In the genomic region with DNA sequence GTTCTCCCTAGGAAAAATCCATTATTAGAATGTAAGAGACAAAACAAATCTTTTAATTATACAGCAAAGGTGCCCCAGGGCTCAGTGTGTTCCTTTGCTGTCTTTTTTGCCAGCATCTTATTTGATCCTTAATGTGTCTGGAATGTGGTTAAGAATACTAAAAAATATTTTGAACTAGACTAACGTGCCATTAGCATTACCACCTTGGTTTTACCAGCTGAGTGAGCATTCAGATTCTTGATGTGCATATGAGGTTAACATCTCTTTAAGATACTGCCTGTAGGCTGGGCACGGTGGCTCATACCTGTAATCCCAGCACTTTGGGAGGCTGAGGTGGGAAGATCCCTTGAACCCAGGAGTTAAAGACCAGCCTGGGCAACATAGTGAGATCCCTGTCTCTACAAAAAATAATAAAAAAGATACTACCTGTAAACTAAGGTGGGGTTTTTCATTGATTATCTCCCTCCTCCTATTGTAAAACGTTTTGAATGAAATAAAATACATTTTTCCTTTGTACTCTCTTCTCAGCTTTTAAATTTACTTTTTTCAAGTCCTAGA, we compare ENCODE assay signal across 25 cellular contexts.
"Had no signal": no experiment of that assay in that cellular context is flagged by ENCODE, and none has a peak within 500 bp of the region (broad histone marks: within the 10 kb centered on the region; RNA-seq: fewer than 3 reads in every experiment).

No MANE protein-coding gene starts in this region.

- H3K27ac ChIP-seq: ascending aorta, cardiac muscle cell had no signal

- H3K4me3 Mint-ChIP-seq: activated B cell treated with CpG ODN at 0.5 μM for 24 hours; activated CD4-positive, alpha-beta T cell treated with anti-CD3 and anti-CD28 coated beads, Interleukin-2, amount 10 ng/mL, durations not matched to agents 24 days and 14 days; activated CD8-positive, alpha-beta memory T cell treated with anti-CD3 and anti-CD28 coated beads, Interleukin-2, amount 10 ng/mL, durations not matched to agents 7 days and 5 days; activated naive CD8-positive, alpha-beta T cell treated with anti-CD3 and anti-CD28 coated beads, Interleukin-2, amount 50 U/mL, for 24 hours; activated T-cell treated with anti-CD3 and anti-CD28 coated beads, Interleukin-2, amount 50 U/mL, for 24 hours; activated T-helper 1 cell treated with anti-CD3 and anti-CD28 coated beads, Interleukin-12 subunit alpha, Interleukin-12 subunit beta, Interleukin-2, Interleukin-4 antibody, amounts not matched to agents 30 ng/mL and 10 ng/mL and 1 ng/mL, durations not matched to agents 14 hours and 24 hours and 36 hours; T-helper 1 cell treated with Interleukin-12 subunit alpha and Interleukin-12 subunit beta and Interleukin-4 antibody, amounts not matched to agents 30 μg/mL and 1 μg/mL, for 36 hours had no signal

- H3K27me3 ChIP-seq: ascending aorta, brain microvascular endothelial cell, cardiac muscle cell had no signal

- H3K4me3 ChIP-seq: ascending aorta, cardiac muscle cell had no signal

- H3K27ac Mint-ChIP-seq: activated B cell treated with CpG ODN at 0.5 μM for 24 hours; activated CD4-positive, alpha-beta T cell treated with anti-CD3 and anti-CD28 coated beads, Interleukin-2, amount 10 ng/mL, durations not matched to agents 24 days and 14 days; activated CD8-positive, alpha-beta memory T cell treated with anti-CD3 and anti-CD28 coated beads, Interleukin-2, amount 10 ng/mL, durations not matched to agents 7 days and 5 days; activated naive CD8-positive, alpha-beta T cell treated with anti-CD3 and anti-CD28 coated beads, Interleukin-2, amount 50 U/mL, for 24 hours; activated T-cell treated with anti-CD3 and anti-CD28 coated beads, Interleukin-2, amount 50 U/mL, for 24 hours; activated T-helper 1 cell treated with anti-CD3 and anti-CD28 coated beads, Interleukin-12 subunit alpha, Interleukin-12 subunit beta, Interleukin-2, Interleukin-4 antibody, amounts not matched to agents 30 ng/mL and 10 ng/mL and 1 ng/mL, durations not matched to agents 14 hours and 24 hours and 36 hours; T-helper 1 cell treated with Interleukin-12 subunit alpha and Interleukin-12 subunit beta and Interleukin-4 antibody, amounts not matched to agents 30 μg/mL and 1 μg/mL, for 36 hours had no signal

- ATAC-seq: activated CD8-positive, alpha-beta memory T cell treated with anti-CD3 and anti-CD28 coated beads, Interleukin-2, amount 10 ng/mL, durations not matched to agents 7 days and 5 days; Panc1 had no signal

- H3K27me3 Mint-ChIP-seq: activated B cell treated with CpG ODN at 0.5 μM for 24 hours; activated CD4-positive, alpha-beta T cell treated with anti-CD3 and anti-CD28 coated beads, Interleukin-2, amount 10 ng/mL, durations not matched to agents 24 days and 14 days; activated CD8-positive, alpha-beta memory T cell treated with anti-CD3 and anti-CD28 coated beads, Interleukin-2, amount 10 ng/mL, durations not matched to agents 7 days and 5 days; activated naive CD8-positive, alpha-beta T cell treated with anti-CD3 and anti-CD28 coated beads, Interleukin-2, amount 50 U/mL, for 24 hours; activated T-cell treated with anti-CD3 and anti-CD28 coated beads, Interleukin-2, amount 50 U/mL, for 24 hours had no signal

- DNase-seq: activated B cell treated with CpG ODN at 0.5 μM for 24 hours; activated CD4-positive, alpha-beta T cell treated with anti-CD3 and anti-CD28 coated beads for 1 hour; activated CD4-positive, alpha-beta T cell treated with anti-CD3 and anti-CD28 coated beads, Interleukin-2, amount 10 ng/mL, durations not matched to agents 24 days and 14 days; activated CD4-positive, alpha-beta T cell treated with anti-CD3 and anti-CD28 coated beads, Interleukin-2, amount 50 U/mL, for 48 hours; activated CD8-positive, alpha-beta memory T cell treated with anti-CD3 and anti-CD28 coated beads, Interleukin-2, amount 10 ng/mL, durations not matched to agents 7 days and 5 days; activated effector memory CD4-positive, alpha-beta T cell treated with Interleukin-2 at 50 U/mL for 16 hours; activated naive CD4-positive, alpha-beta T cell; activated naive CD8-positive, alpha-beta T cell treated with anti-CD3 and anti-CD28 coated beads, Interleukin-2, amount 50 U/mL, for 24 hours; activated T-cell treated with anti-CD3 and anti-CD28 coated beads, Interleukin-2, amount 50 U/mL, for 24 hours; amniotic stem cell; brain microvascular endothelial cell; Karpas-422; NCI-H146; NCI-H187 treated with DMSO at 0.1 percent for 48 hours; NCI-H2081 treated with DMSO at 0.1 percent for 48 hours; NCI-H526 treated with DMSO at 0.1 percent for 48 hours; NCI-H82; OCI-M1; SHP77; T-helper 9 cell had no signal

- H3K4me1 ChIP-seq: ascending aorta had no signal

- H3K9me3 ChIP-seq: ascending aorta had no signal

- H3K36me3 ChIP-seq: ascending aorta, brain microvascular endothelial cell, cardiac muscle cell had no signal
